ENCODE assay signal across 3 cellular contexts in genomic region chr4:178611062-178611461, GRCh38.
TF ChIP-seq lines count a peak whose summit lies in the region.

No MANE protein-coding gene starts in this region.

TF ChIP-seq in A549, 52 proteins besides CTCF, POLR2A, EP300 and RAD21 (continued from another document):
- no peak for TF ChIP-seq KDM5A (IDR thresholded peaks at IDR 0.05)

TF ChIP-seq in IMR-90, 13 proteins besides CTCF, POLR2A, EP300 and RAD21 (continued from another document):
- no peak for TF ChIP-seq NFE2L2 (IDR thresholded peaks at IDR 0.05; ENCODE audit: low read depth, low read length)
- TF ChIP-seq RFX5 (IDR thresholded peaks at IDR 0.05; ENCODE audit: low read depth, low read length): no peak
- no peak for TF ChIP-seq SMC3 (IDR thresholded peaks at IDR 0.05; ENCODE audit: low read depth, low read length)
- no peak for TF ChIP-seq RCOR1 (IDR thresholded peaks at IDR 0.05; ENCODE audit: insufficient replicate concordance, low read length)

TF ChIP-seq in K562, 482 proteins besides CTCF, POLR2A, EP300 and RAD21 (continued from another document):
- TF ChIP-seq ATF3 (IDR thresholded peaks at IDR 0.05) (peak; percentile 25; the same call in 1 of the 2 replicates), ATF3 (CRISPR knock-in tag; conservative IDR thresholded peaks at IDR 0.05) (no peak), CEBPG (CRISPR knock-in tag; IDR thresholded peaks at IDR 0.05) (no peak), CEBPG (tag; conservative IDR thresholded peaks at IDR 0.05 in 1 of 2, IDR thresholded peaks at IDR 0.05 in 1 of 2) (peak in 1 of 2 experiments; percentile 95; a peak in 2 of 4 replicates), HES1 (IDR thresholded peaks at IDR 0.05; ENCODE audit: low read depth) (no peak), CEBPB (tag; IDR thresholded peaks at IDR 0.05) (peak; percentile 81)
